20 cellular contexts compared by ENCODE assay signal in genomic region chr7:110010379-110010778, GRCh38.
DNase-seq lines count a peak whose midpoint lies in the region; ATAC-seq, FAIRE-seq and TF ChIP-seq lines count a peak whose summit lies in the region.
"Had no signal": no experiment of that assay in that cellular context is flagged by ENCODE, and none has a peak within 500 bp of the region (broad histone marks: within the 10 kb centered on the region; RNA-seq: fewer than 3 reads in every experiment).

No MANE protein-coding gene starts in this region.

- no TSS peak for BruUV-seq in GM12878 (replicated peaks; lab: Mats Ljungman, UMichigan)

- H3K36me3 ChIP-seq in GM12878 (ENCODE audit: control insufficient read depth in 2 of 2, insufficient read depth in 2 of 2, low read length in 1 of 2) (no peaks in the 10 kb centered on the region), adrenal gland (replicated peaks in 1 of 2) (no peaks in the 10 kb centered on the region)
- H3K36me3 ChIP-seq: breast epithelium, ovary, vagina had no signal

- no peak for TF ChIP-seq CTCF in GM12878 (IDR thresholded peaks at IDR 0.05 in 2 of 3, conservative IDR thresholded peaks at IDR 0.05 in 1 of 3; ENCODE audit: control insufficient read depth in 2 of 3, extremely low read depth in 1 of 3, insufficient read depth in 1 of 3, low read depth in 3 of 3, low read length in 3 of 3)
- no peak for TF ChIP-seq CTCF in adrenal gland (IDR thresholded peaks at IDR 0.05)

- H3K27ac ChIP-seq in GM12878 (ENCODE audit: control insufficient read depth, insufficient read depth) (no peak overlapping the region), adrenal gland (no peak overlapping the region)
- H3K27ac ChIP-seq: breast epithelium, ovary, vagina had no signal

- H4K20me1 ChIP-seq in GM12878 (ENCODE audit: control insufficient read depth, insufficient read depth): no peaks in the 10 kb centered on the region

- intact Hi-C loops in GM12878 (cut with micrococcal nuclease; ENCODE audit: unreplicated experiment) (no loop called here), adrenal gland (cut with DNase I) (no loop called here)

- H3K4me1 ChIP-seq in GM12878 (ENCODE audit: control insufficient read depth, insufficient read depth, low read length) (no peaks in the 10 kb centered on the region), adrenal gland (replicated peaks in 1 of 2) (no peaks in the 10 kb centered on the region)
- H3K4me1 ChIP-seq: breast epithelium, vagina had no signal

- H2AFZ ChIP-seq in GM12878 (ENCODE audit: control insufficient read depth, low read depth, low read length): no peak overlapping the region

- POLR2A ChIA-PET in GM12878 (lab: Charles Lee): no interaction called here

- WGBS in GM12878 (ENCODE audit: insufficient coverage, insufficient replicate concordance, low lambda C conversion rate, missing lambda C conversion rate): 4% methylated on average over 3 of the region's 3 CpGs
- 73 to 86% (median 78%) methylated on average over 3 of the region's 3 CpGs for WGBS in adrenal gland, 4 donors

- DNase-seq in DMS53 treated with DMSO at 0.1 percent for 48 hours (lab: John Stamatoyannopoulos, UW; ENCODE audit: unreplicated experiment) (peak; percentile 49), GM12878 (ENCODE audit: low read depth, low spot score) (no peak), adrenal gland (no peak), frontal cortex (ENCODE audit: low spot score in 2 of 2) (no peak)
- DNase-seq in activated effector memory CD4-positive, alpha-beta T cell treated with anti-CD3 and anti-CD28 coated beads, Interleukin-2, amount 50 U/mL, for 16 hours: no peak
- DNase-seq: activated B cell treated with CpG ODN at 0.5 μM for 24 hours; activated T-cell treated with anti-CD3 and anti-CD28 coated beads, Interleukin-2, amount 50 U/mL, for 72 hours; CD8-positive, alpha-beta memory T cell; dermis blood vessel endothelial cell; HCEC 1CT; NCI-H1048; NCI-H2171 treated with DMSO at 0.1 percent for 48 hours; ovary; Right ventricle myocardium superior; T-helper 17 cell had no signal

- H3K27me3 ChIP-seq in GM12878 (replicated peaks in 1 of 2; ENCODE audit: control insufficient read depth in 2 of 2, insufficient read depth in 2 of 2, low read length in 1 of 2) (no peaks in the 10 kb centered on the region), adrenal gland (no peaks in the 10 kb centered on the region)
- H3K27me3 ChIP-seq: breast epithelium, ovary, vagina had no signal

- SMC1A ChIA-PET in GM12878 (lab: Charles Lee; ENCODE audit: uncharacterized antibody, unreplicated experiment): no interaction called here

- ATAC-seq in GM19023 (IDR thresholded peaks at IDR 0.05; ENCODE audit: unreplicated experiment) (peak; percentile 62), HG03442 (IDR thresholded peaks at IDR 0.05; ENCODE audit: unreplicated experiment) (peak; percentile 43), GM12878 (peak; percentile 74), GM21723 (IDR thresholded peaks at IDR 0.05; ENCODE audit: unreplicated experiment) (no peak)
- ATAC-seq: activated T-cell treated with anti-CD3 and anti-CD28 coated beads, Interleukin-2, amount 50 U/mL, for 72 hours; T-helper 17 cell had no signal

- no peak for TF ChIP-seq POLR2A in GM12878 (IDR thresholded peaks at IDR 0.05; ENCODE audit: low read depth, low read length)
- no peak for TF ChIP-seq POLR2A in adrenal gland (IDR thresholded peaks at IDR 0.05)

- TF ChIP-seq EP300 in GM12878 (IDR thresholded peaks at IDR 0.05; ENCODE audit: borderline replicate concordance in 1 of 2, control insufficient read depth in 1 of 2, low read depth in 2 of 2, low read length in 2 of 2): no peak

- CTCF ChIA-PET in GM12878 (lab: Yijun Ruan, JAX): no interaction called here

- RAD21 ChIA-PET in GM12878 (lab: Charles Lee; ENCODE audit: unreplicated experiment): interaction anchor here (0.8 kb wide), 1 partner anchor 25 kb away, joined by 3 read pairs; no protein-coding TSS in a partner anchor

- H3K9ac ChIP-seq in GM12878 (ENCODE audit: control insufficient read depth, insufficient read depth, low read length): no peak overlapping the region

- no peak overlapping the region for H3K4me3 ChIP-seq in GM12878
- no peak overlapping the region for H3K4me3 ChIP-seq in adrenal gland
- H3K4me3 ChIP-seq: breast epithelium, ovary, vagina had no signal

- H3K79me2 ChIP-seq in GM12878 (ENCODE audit: control insufficient read depth, insufficient read depth, low read length): no peaks in the 10 kb centered on the region

- H3K4me2 ChIP-seq in GM12878 (ENCODE audit: control insufficient read depth, insufficient read depth): no peak overlapping the region

- no peak for FAIRE-seq in GM12878 (lab: Jason Lieb, UNC)
- no peak for FAIRE-seq in frontal cortex (lab: Jason Lieb, UNC)

- TF ChIP-seq RAD21 in GM12878 (IDR thresholded peaks at IDR 0.05; ENCODE audit: insufficient read depth, low read depth, low read length): no peak

- in situ Hi-C loops in GM12878 (cut with MboI): no loop called here

- no peaks in the 10 kb centered on the region for H3K9me3 ChIP-seq in GM12878 (replicated peaks; ENCODE audit: control insufficient read depth, insufficient read depth, low read length)
- no peaks in the 10 kb centered on the region for H3K9me3 ChIP-seq in adrenal gland (replicated peaks in 1 of 3)
- H3K9me3 ChIP-seq: breast epithelium, ovary, vagina had no signal

TF ChIP-seq in GM12878, 131 proteins besides CTCF, POLR2A, EP300 and RAD21:
- TF ChIP-seq E2F4 (IDR thresholded peaks at IDR 0.05; ENCODE audit: low read depth, low read length) (no peak), EED (IDR thresholded peaks at IDR 0.05; ENCODE audit: low read depth) (0 out of 2 replicates have a peak, but pooled peaks have one; percentile 15)
